17 cellular contexts compared by ENCODE assay signal in the genomic region with DNA sequence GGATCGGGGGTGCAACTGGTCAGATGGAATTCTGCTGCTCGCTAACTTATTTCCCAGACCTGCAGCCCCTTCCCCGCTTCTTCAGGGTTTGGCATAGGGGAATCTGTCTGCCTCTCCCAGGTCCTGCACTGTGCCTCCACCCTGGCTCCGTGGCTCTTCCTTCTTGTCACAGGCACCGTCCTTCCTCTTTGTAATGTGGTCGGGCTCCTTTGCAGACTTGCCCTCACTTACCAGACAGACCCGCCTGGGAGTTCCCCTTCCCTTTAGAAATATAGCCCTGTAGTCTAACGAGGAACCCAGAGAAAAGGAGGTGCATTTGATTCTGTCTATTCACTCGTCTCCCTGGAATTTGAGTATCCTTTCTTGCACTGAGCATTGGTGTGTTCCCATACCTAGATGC.
DNase-seq lines count a peak whose midpoint lies in the region; ATAC-seq lines count a peak whose summit lies in the region.
"Had no signal": no experiment of that assay in that cellular context is flagged by ENCODE, and none has a peak within 500 bp of the region (broad histone marks: within the 10 kb centered on the region; RNA-seq: fewer than 3 reads in every experiment).

No MANE protein-coding gene starts in this region.

- H3K27ac Mint-ChIP-seq in activated CD4-positive, alpha-beta T cell treated with anti-CD3 and anti-CD28 coated beads, Interleukin-2, amount 10 ng/mL, durations not matched to agents 24 days and 14 days, result no peak overlapping the region
- no peak overlapping the region for H3K27ac Mint-ChIP-seq in activated naive CD8-positive, alpha-beta T cell treated with anti-CD3 and anti-CD28 coated beads, Interleukin-2, amount 50 U/mL, for 24 hours
- H3K27ac Mint-ChIP-seq: WTC11 had no signal

- H3K4me1 Mint-ChIP-seq in activated CD4-positive, alpha-beta T cell treated with anti-CD3 and anti-CD28 coated beads, Interleukin-2, amount 10 ng/mL, durations not matched to agents 24 days and 14 days, result peaks cover 4% of the 10 kb centered on the region
- H3K4me1 Mint-ChIP-seq in activated naive CD8-positive, alpha-beta T cell treated with anti-CD3 and anti-CD28 coated beads, Interleukin-2, amount 50 U/mL, for 24 hours, result peaks cover 9% of the 10 kb centered on the region
- H3K4me1 Mint-ChIP-seq: WTC11 had no signal

- peak; percentile 67 for ATAC-seq in activated naive CD8-positive, alpha-beta T cell treated with anti-CD3 and anti-CD28 coated beads, Interleukin-2, amount 50 U/mL, for 24 hours
- ATAC-seq in sciatic nerve (peak; percentile 76), GM21515 (IDR thresholded peaks at IDR 0.05; ENCODE audit: unreplicated experiment) (no peak), HG03342 (IDR thresholded peaks at IDR 0.05; ENCODE audit: unreplicated experiment) (no peak), GM18861 (IDR thresholded peaks at IDR 0.05; ENCODE audit: unreplicated experiment) (no peak)
- ATAC-seq: K562, WTC11 had no signal

- no peaks in the 10 kb centered on the region for H3K9me3 Mint-ChIP-seq in activated CD4-positive, alpha-beta T cell treated with anti-CD3 and anti-CD28 coated beads, Interleukin-2, amount 10 ng/mL, durations not matched to agents 24 days and 14 days
- H3K9me3 Mint-ChIP-seq in activated naive CD8-positive, alpha-beta T cell treated with anti-CD3 and anti-CD28 coated beads, Interleukin-2, amount 50 U/mL, for 24 hours, result no peaks in the 10 kb centered on the region
- H3K9me3 Mint-ChIP-seq: WTC11 had no signal

- no peak overlapping the region for H3K4me3 Mint-ChIP-seq in activated CD4-positive, alpha-beta T cell treated with anti-CD3 and anti-CD28 coated beads, Interleukin-2, amount 10 ng/mL, durations not matched to agents 24 days and 14 days
- H3K4me3 Mint-ChIP-seq in activated naive CD8-positive, alpha-beta T cell treated with anti-CD3 and anti-CD28 coated beads, Interleukin-2, amount 50 U/mL, for 24 hours, result no peak overlapping the region
- H3K4me3 Mint-ChIP-seq: WTC11 had no signal

- peaks cover 27% of the 10 kb centered on the region for H3K27me3 Mint-ChIP-seq in activated CD4-positive, alpha-beta T cell treated with anti-CD3 and anti-CD28 coated beads, Interleukin-2, amount 10 ng/mL, durations not matched to agents 24 days and 14 days
- H3K27me3 Mint-ChIP-seq in activated naive CD8-positive, alpha-beta T cell treated with anti-CD3 and anti-CD28 coated beads, Interleukin-2, amount 50 U/mL, for 24 hours, result peaks cover 13% of the 10 kb centered on the region

- H3K36me3 Mint-ChIP-seq in activated CD4-positive, alpha-beta T cell treated with anti-CD3 and anti-CD28 coated beads, Interleukin-2, amount 10 ng/mL, durations not matched to agents 24 days and 14 days (ENCODE audit: low read depth), result no peaks in the 10 kb centered on the region
- no peaks in the 10 kb centered on the region for H3K36me3 Mint-ChIP-seq in activated naive CD8-positive, alpha-beta T cell treated with anti-CD3 and anti-CD28 coated beads, Interleukin-2, amount 50 U/mL, for 24 hours (ENCODE audit: low read depth)
- H3K36me3 Mint-ChIP-seq: WTC11 had no signal

- intact Hi-C loops in activated CD4-positive, alpha-beta T cell treated with anti-CD3 and anti-CD28 coated beads, Interleukin-2, amount 10 ng/mL, durations not matched to agents 24 days and 14 days (cut with micrococcal nuclease), result no loop called here
- intact Hi-C loops in sciatic nerve (cut with DNase I), result no loop called here

- peak; percentile 64 for DNase-seq in activated CD4-positive, alpha-beta T cell treated with anti-CD3 and anti-CD28 coated beads, Interleukin-2, amount 10 ng/mL, durations not matched to agents 24 days and 14 days
- no peak for DNase-seq in activated CD4-positive, alpha-beta T cell treated with anti-CD3 and anti-CD28 coated beads for 1 hour
- DNase-seq in NOMO-1 treated with dmso at 0.1 percent for 144 hours (lab: John Stamatoyannopoulos, UW; ENCODE audit: unreplicated experiment) (peak; percentile 61), sciatic nerve (ENCODE audit: low spot score) (no peak)
- no peak for DNase-seq in activated naive CD8-positive, alpha-beta T cell treated with anti-CD3 and anti-CD28 coated beads, Interleukin-2, amount 50 U/mL, for 24 hours
- DNase-seq: activated T-cell treated with anti-CD3 and anti-CD28 coated beads, Interleukin-2, amount 50 U/mL, for 1 hour; Calu3; erythroblast; NCI-H1930; NCI-H774; SJCRH30; small intestine had no signal

Comparison
In these comparisons a context has a peak if more than half of its experiments do, and no peak if none do; other contexts are left out.
1. DNase-seq: peak in activated CD4-positive, alpha-beta T cell treated with anti-CD3 and anti-CD28 coated beads, Interleukin-2, amount 10 ng/mL, durations not matched to agents 24 days and 14 days (single experiment) and NOMO-1 treated with dmso at 0.1 percent for 144 hours (single experiment); none in activated CD4-positive, alpha-beta T cell treated with anti-CD3 and anti-CD28 coated beads for 1 hour (single experiment), activated naive CD8-positive, alpha-beta T cell treated with anti-CD3 and anti-CD28 coated beads, Interleukin-2, amount 50 U/mL, for 24 hours (single experiment) and sciatic nerve (single experiment).
2. ATAC-seq: peak in activated naive CD8-positive, alpha-beta T cell treated with anti-CD3 and anti-CD28 coated beads, Interleukin-2, amount 50 U/mL, for 24 hours (single experiment) and sciatic nerve (single experiment); none in GM21515 (single experiment), HG03342 (single experiment) and GM18861 (single experiment).